In genomic region chr11:9688716-9689511, GRCh38 we compare ENCODE assay signal across 9 cellular contexts. TPM values are rescaled to one million over a fixed set of nuclear protein-coding genes. Genes with fewer than 3 reads are reported as not detected.
DNase-seq lines count a peak whose midpoint lies in the region; ATAC-seq, FAIRE-seq and TF ChIP-seq lines count a peak whose summit lies in the region.
"Had no signal": no experiment of that assay in that cellular context is flagged by ENCODE, and none has a peak within 500 bp of the region (broad histone marks: within the 10 kb centered on the region; RNA-seq: fewer than 3 reads in every experiment).

No MANE protein-coding gene starts in this region.

- H3K27me3 Mint-ChIP-seq in activated T-helper 17 cell treated with anti-CD3 and anti-CD28 coated beads, Interleukin-2, amount 50 U/mL, for 72 hours, result no peaks in the 10 kb centered on the region
- H3K27me3 Mint-ChIP-seq: stimulated activated naive CD8-positive, alpha-beta T cell treated with anti-CD3 and anti-CD28 coated beads, Interleukin-15, Interleukin-2, amounts not matched to agents 100 ng/mL and 50 ng/mL, for 24 hours had no signal

- FAIRE-seq in HTR-8/SVneo (lab: Jason Lieb, UNC), result peak; percentile 4

- no peaks in the 10 kb centered on the region for H3K9me3 ChIP-seq in hepatocyte (ENCODE audit: low read depth)
- H3K9me3 ChIP-seq in spleen, result no peaks in the 10 kb centered on the region
- H3K9me3 ChIP-seq in ovary, result no peaks in the 10 kb centered on the region

- H3K4me3 Mint-ChIP-seq in activated T-helper 17 cell treated with anti-CD3 and anti-CD28 coated beads, Interleukin-2, amount 50 U/mL, for 72 hours, result no peak overlapping the region
- H3K4me3 Mint-ChIP-seq: stimulated activated naive CD8-positive, alpha-beta T cell treated with anti-CD3 and anti-CD28 coated beads, Interleukin-15, Interleukin-2, amounts not matched to agents 100 ng/mL and 50 ng/mL, for 24 hours had no signal

- DNase-seq in HTR-8/SVneo (ENCODE audit: insufficient read length, low spot score), result peak; percentile 41
- peak; percentile 44 for DNase-seq in hepatocyte (ENCODE audit: low spot score)
- DNase-seq in spleen, result no peak
- no peak for DNase-seq in ovary
- no peak for DNase-seq in NCI-H1436 (lab: John Stamatoyannopoulos, UW)

- H3K4me2 ChIP-seq in hepatocyte, result peak overlapping the region; percentile 29

- no peaks in the 10 kb centered on the region for H3K9me3 Mint-ChIP-seq in activated T-helper 17 cell treated with anti-CD3 and anti-CD28 coated beads, Interleukin-2, amount 50 U/mL, for 72 hours
- H3K9me3 Mint-ChIP-seq: stimulated activated naive CD8-positive, alpha-beta T cell treated with anti-CD3 and anti-CD28 coated beads, Interleukin-15, Interleukin-2, amounts not matched to agents 100 ng/mL and 50 ng/mL, for 24 hours had no signal

- peaks cover 14% of the 10 kb centered on the region for H3K4me1 ChIP-seq in hepatocyte (ENCODE audit: insufficient read depth)
- H3K4me1 ChIP-seq in spleen, result peaks cover 39 to 100% (median 95%) of the 10 kb centered on the region in 6 donors
- peaks cover 2% of the 10 kb centered on the region for H3K4me1 ChIP-seq in ovary (ENCODE audit: insufficient read depth)

- peak; percentile 66 for ATAC-seq in GM21529 (IDR thresholded peaks at IDR 0.05; ENCODE audit: unreplicated experiment)
- peak; percentile 52 for ATAC-seq in activated T-helper 17 cell treated with anti-CD3 and anti-CD28 coated beads, Interleukin-2, amount 50 U/mL, for 72 hours (replicated peaks)

- H3K79me2 ChIP-seq in hepatocyte, result peaks cover 64% of the 10 kb centered on the region

- H3K27ac ChIP-seq in hepatocyte (peak overlapping the region; percentile 20), spleen (peak overlapping the region; percentile 62 to 88 (median 77)), ovary (peak overlapping the region in 1 of 2 donors; percentile 14)

- no peak overlapping the region for H3K27ac Mint-ChIP-seq in activated T-helper 17 cell treated with anti-CD3 and anti-CD28 coated beads, Interleukin-2, amount 50 U/mL, for 72 hours
- H3K27ac Mint-ChIP-seq: stimulated activated naive CD8-positive, alpha-beta T cell treated with anti-CD3 and anti-CD28 coated beads, Interleukin-15, Interleukin-2, amounts not matched to agents 100 ng/mL and 50 ng/mL, for 24 hours had no signal

- H3K27me3 ChIP-seq in hepatocyte (no peaks in the 10 kb centered on the region), spleen (replicated peaks in 1 of 7) (no peaks in the 10 kb centered on the region), ovary (no peaks in the 10 kb centered on the region)

- H2AFZ ChIP-seq in hepatocyte, result no peak overlapping the region

- no peak for TF ChIP-seq POLR2A in spleen (IDR thresholded peaks at IDR 0.05)
- no peak for TF ChIP-seq POLR2A in ovary (IDR thresholded peaks at IDR 0.05)

- H3K4me3 ChIP-seq in GM12875 (ENCODE audit: low read depth, low read length), result peak overlapping the region; percentile 29
- no peak overlapping the region for H3K4me3 ChIP-seq in hepatocyte
- peak overlapping the region in 1 of 8 donors; percentile 22 for H3K4me3 ChIP-seq in spleen
- H3K4me3 ChIP-seq in ovary, result no peak overlapping the region

- H4K20me1 ChIP-seq in hepatocyte (ENCODE audit: insufficient read depth, poor library complexity, severe bottlenecking), result no peaks in the 10 kb centered on the region

- H3K36me3 Mint-ChIP-seq in activated T-helper 17 cell treated with anti-CD3 and anti-CD28 coated beads, Interleukin-2, amount 50 U/mL, for 72 hours (ENCODE audit: low read depth), result no peaks in the 10 kb centered on the region

- H3K36me3 ChIP-seq in hepatocyte (replicated peaks; ENCODE audit: insufficient read depth, low read depth) (no peaks in the 10 kb centered on the region), spleen (peaks cover 0 to 20% (median under 1%) of the 10 kb centered on the region in 6 donors), ovary (no peaks in the 10 kb centered on the region)

- TF ChIP-seq CTCF in GM12875 (IDR thresholded peaks at IDR 0.05; ENCODE audit: borderline replicate concordance, insufficient read depth, low read depth, low read length), result no peak
- no peak for TF ChIP-seq CTCF in hepatocyte (IDR thresholded peaks at IDR 0.05; ENCODE audit: poor library complexity)
- no peak for TF ChIP-seq CTCF in spleen (IDR thresholded peaks at IDR 0.05 in 8 of 11, conservative IDR thresholded peaks at IDR 0.05 in 3 of 11)
- TF ChIP-seq CTCF in ovary (IDR thresholded peaks at IDR 0.05), result no peak

- 65% methylated on average over 7 of the region's 7 CpGs for WGBS in hepatocyte (ENCODE audit: low lambda C conversion rate, missing lambda C conversion rate)
- WGBS in spleen, 5 donors, result 17 to 26% (median 23%) methylated on average over 7 of the region's 7 CpGs
- WGBS in ovary, 3 donors, result 52 to 61% (median 60%) methylated on average over 7 of the region's 7 CpGs

- H3K4me1 Mint-ChIP-seq in activated T-helper 17 cell treated with anti-CD3 and anti-CD28 coated beads, Interleukin-2, amount 50 U/mL, for 72 hours, result no peaks in the 10 kb centered on the region

- H3K9me2 ChIP-seq in hepatocyte (replicated peaks; ENCODE audit: insufficient read depth), result no peaks in the 10 kb centered on the region

- intact Hi-C loops in spleen (cut with DNase I; ENCODE audit: low total_unique reads), result no loop called here
- intact Hi-C loops in ovary (cut with DNase I), result no loop called here

- no peak for TF ChIP-seq EP300 in ovary (IDR thresholded peaks at IDR 0.05)

RNA-seq across cellular contexts. Expression of gene SWAP70, which starts 25.0 kb away (rescaled TPM):
- total RNA-seq in activated T-helper 17 cell treated with anti-CD3 and anti-CD28 coated beads, Interleukin-2, amount 50 U/mL, for 72 hours, result 1 to 10 TPM; 5.4 to 8.2 TPM
- total RNA-seq in hepatocyte (16.3 and 17.3 TPM in 2 replicates), spleen (100 to 1,000 TPM in 6 of 7 donors, 10 to 100 TPM in 1; 95.2 to 130 (median 117) TPM), ovary (10 to 100 TPM; 14.1 to 23.7 (median 19.8) TPM)
- polyA plus RNA-seq in hepatocyte (15.6 and 16.8 TPM in 2 replicates), spleen (10 to 100 TPM; 34.9 to 55.0 (median 38.6) TPM), ovary (10 to 100 TPM; 14.5 to 23.0 TPM)

Comparison
In these comparisons a context has a peak if more than half of its experiments do, and no peak if none do; other contexts are left out.
1. DNase-seq: peak in HTR-8/SVneo (single experiment) and hepatocyte (single experiment); none in spleen (single experiment), ovary (0 of 5) and NCI-H1436 (single experiment).